Comparison of ENCODE assay signal across 26 cellular contexts in the genomic region with DNA sequence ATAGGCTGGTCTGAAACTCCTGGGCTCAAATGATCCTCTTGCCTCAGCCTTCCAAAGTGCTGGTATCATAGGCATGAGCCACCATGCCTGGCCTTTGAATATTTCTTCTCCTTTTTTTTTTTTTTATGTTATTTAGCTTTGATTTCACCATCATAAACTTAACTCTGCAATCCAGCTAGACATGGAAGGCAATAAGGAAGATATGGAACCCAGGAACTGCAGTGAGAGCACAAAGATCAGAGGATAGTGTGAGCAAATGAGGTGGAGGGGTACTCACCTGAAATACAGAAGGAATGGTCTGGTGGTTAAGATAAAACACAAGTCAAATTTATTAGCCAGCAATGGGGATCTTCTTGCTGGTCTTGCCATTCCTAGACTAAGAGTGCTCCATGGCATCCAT.
"Had no signal": no experiment of that assay in that cellular context is flagged by ENCODE, and none has a peak within 500 bp of the region (broad histone marks: within the 10 kb centered on the region; RNA-seq: fewer than 3 reads in every experiment).

No MANE protein-coding gene starts in this region.

- H3K27ac ChIP-seq: brain microvascular endothelial cell, epithelial cell of prostate, heart left ventricle, WERI-Rb-1 had no signal

- H3K4me3 ChIP-seq: heart left ventricle had no signal

- H3K27me3 ChIP-seq: brain microvascular endothelial cell, heart left ventricle had no signal

- DNase-seq: activated B cell treated with CpG ODN at 0.5 μM for 24 hours; activated CD4-positive, alpha-beta T cell treated with anti-CD3 and anti-CD28 coated beads for 48 hours; activated CD4-positive, alpha-beta T cell treated with anti-CD3 and anti-CD28 coated beads, Interleukin-2, amount 50 U/mL, for 1 hour; activated CD4-positive, alpha-beta T cell treated with anti-CD3 and anti-CD28 coated beads, Interleukin-2, amount 50 U/mL, for 48 hours; activated CD8-positive, alpha-beta memory T cell treated with anti-CD3 and anti-CD28 coated beads for 24 hours; activated CD8-positive, alpha-beta T cell treated with anti-CD3 and anti-CD28 coated beads for 36 hours; activated effector memory CD4-positive, alpha-beta T cell treated with Interleukin-2 at 50 U/mL for 16 hours; activated gamma-delta T cell treated with Interleukin-2 at 50 U/mL for 16 hours; activated naive CD4-positive, alpha-beta T cell treated with anti-CD3 and anti-CD28 coated beads, Interleukin-2, amount 50 U/mL, for 16 hours; activated naive CD4-positive, alpha-beta T cell treated with Interleukin-2 at 50 U/mL for 16 hours; activated T-cell treated with anti-CD3 and anti-CD28 coated beads, Interleukin-2, amount 50 U/mL, for 4 hours; amniotic stem cell; anterior cingulate cortex; brain microvascular endothelial cell; effector CD8-positive, alpha-beta T cell; heart left ventricle; T-helper 1 cell; T-helper 17 cell; T1000; WERI-Rb-1 had no signal

- H3K36me3 ChIP-seq: brain microvascular endothelial cell, heart left ventricle, WERI-Rb-1 had no signal

- H3K4me3 Mint-ChIP-seq: activated B cell treated with CpG ODN at 0.5 μM for 24 hours; activated CD8-positive, alpha-beta T cell treated with anti-CD3 and anti-CD28 coated beads for 36 hours; activated naive CD8-positive, alpha-beta T cell; activated T-cell treated with anti-CD3 and anti-CD28 coated beads, Interleukin-2, amount 50 U/mL, for 4 hours; activated T-helper 17 cell treated with anti-CD3 and anti-CD28 coated beads, Interleukin-2, amount 50 U/mL, for 72 hours; central memory CD8-positive, alpha-beta T cell; T-helper 17 cell; T-helper 2 cell treated with Interferon-gamma antibody and Interleukin-4, amounts not matched to agents 5 μg/mL and 100 μg/mL, for 36 hours had no signal

- H3K27me3 Mint-ChIP-seq: activated B cell treated with CpG ODN at 0.5 μM for 24 hours; activated naive CD8-positive, alpha-beta T cell; activated T-helper 17 cell treated with anti-CD3 and anti-CD28 coated beads, Interleukin-2, amount 50 U/mL, for 72 hours; T-helper 17 cell had no signal

- H3K9me3 Mint-ChIP-seq: activated B cell treated with CpG ODN at 0.5 μM for 24 hours; activated CD8-positive, alpha-beta T cell treated with anti-CD3 and anti-CD28 coated beads for 36 hours; activated T-cell treated with anti-CD3 and anti-CD28 coated beads, Interleukin-2, amount 50 U/mL, for 4 hours; activated T-helper 17 cell treated with anti-CD3 and anti-CD28 coated beads, Interleukin-2, amount 50 U/mL, for 72 hours; central memory CD8-positive, alpha-beta T cell; T-helper 2 cell treated with Interferon-gamma antibody and Interleukin-4, amounts not matched to agents 5 μg/mL and 100 μg/mL, for 36 hours had no signal

- H3K9me3 ChIP-seq: heart left ventricle had no signal

- H3K36me3 Mint-ChIP-seq: activated naive CD8-positive, alpha-beta T cell had no signal

- H3K27ac Mint-ChIP-seq: activated B cell treated with CpG ODN at 0.5 μM for 24 hours; activated CD8-positive, alpha-beta T cell treated with anti-CD3 and anti-CD28 coated beads for 36 hours; activated naive CD8-positive, alpha-beta T cell; activated T-helper 17 cell treated with anti-CD3 and anti-CD28 coated beads, Interleukin-2, amount 50 U/mL, for 72 hours; T-helper 17 cell; T-helper 2 cell treated with Interferon-gamma antibody and Interleukin-4, amounts not matched to agents 5 μg/mL and 100 μg/mL, for 36 hours had no signal

- H3K4me1 Mint-ChIP-seq: activated B cell treated with CpG ODN at 0.5 μM for 24 hours; activated T-helper 17 cell treated with anti-CD3 and anti-CD28 coated beads, Interleukin-2, amount 50 U/mL, for 72 hours; central memory CD8-positive, alpha-beta T cell; T-helper 17 cell had no signal

- ATAC-seq: activated CD4-positive, CD25-positive, alpha-beta regulatory T cell treated with anti-CD3 and anti-CD28 coated beads, Interleukin-2, amount 50 U/mL, for 24 hours; activated CD8-positive, alpha-beta T cell treated with anti-CD3 and anti-CD28 coated beads for 36 hours; activated T-cell treated with anti-CD3 and anti-CD28 coated beads, Interleukin-2, amount 50 U/mL, for 4 hours; activated T-helper 17 cell treated with anti-CD3 and anti-CD28 coated beads, Interleukin-2, amount 50 U/mL, for 72 hours; T-helper 17 cell had no signal
